ENCODE assay signal across 1 cellular context in genomic region chr1:203316626-203317093, GRCh38.
A peak's percentile ranks its signal among the peaks of the same experiment; 100 is the strongest.
TF ChIP-seq lines count a peak whose summit lies in the region.

No MANE protein-coding gene starts in this region.

TF ChIP-seq in HEK293, 187 proteins besides CTCF, POLR2A, EP300 and RAD21 (continued from another document):
- peak; percentile 73; the same call in 1 of the 2 replicates for TF ChIP-seq KLF17 (tag by site-specific recombination; IDR thresholded peaks at IDR 0.05)
- no peak for TF ChIP-seq ZNF423 (tag by site-specific recombination; IDR thresholded peaks at IDR 0.05)
- no peak for TF ChIP-seq ZNF544 (tag by site-specific recombination; IDR thresholded peaks at IDR 0.05)
- TF ChIP-seq ZSCAN30 (tag by site-specific recombination; IDR thresholded peaks at IDR 0.05), result peak; percentile 50; the same call in 1 of the 2 replicates
- no peak for TF ChIP-seq GFI1B (tag by site-specific recombination; IDR thresholded peaks at IDR 0.05)
- TF ChIP-seq IKZF3 (tag by site-specific recombination; IDR thresholded peaks at IDR 0.05), result no peak
- no peak for TF ChIP-seq ZSCAN5A (tag by site-specific recombination; IDR thresholded peaks at IDR 0.05)
- no peak for TF ChIP-seq ZNF280D (tag by site-specific recombination; IDR thresholded peaks at IDR 0.05)
- TF ChIP-seq ZNF664 (tag by site-specific recombination; IDR thresholded peaks at IDR 0.05), result no peak
- TF ChIP-seq MZF1 (tag by site-specific recombination; IDR thresholded peaks at IDR 0.05; ENCODE audit: borderline replicate concordance), result no peak; the same call in 1 of the 2 replicates
- peak; percentile 42; the same call in 1 of the 2 replicates for TF ChIP-seq ZNF18 (tag by site-specific recombination; IDR thresholded peaks at IDR 0.05)
- TF ChIP-seq, protein P1, sequence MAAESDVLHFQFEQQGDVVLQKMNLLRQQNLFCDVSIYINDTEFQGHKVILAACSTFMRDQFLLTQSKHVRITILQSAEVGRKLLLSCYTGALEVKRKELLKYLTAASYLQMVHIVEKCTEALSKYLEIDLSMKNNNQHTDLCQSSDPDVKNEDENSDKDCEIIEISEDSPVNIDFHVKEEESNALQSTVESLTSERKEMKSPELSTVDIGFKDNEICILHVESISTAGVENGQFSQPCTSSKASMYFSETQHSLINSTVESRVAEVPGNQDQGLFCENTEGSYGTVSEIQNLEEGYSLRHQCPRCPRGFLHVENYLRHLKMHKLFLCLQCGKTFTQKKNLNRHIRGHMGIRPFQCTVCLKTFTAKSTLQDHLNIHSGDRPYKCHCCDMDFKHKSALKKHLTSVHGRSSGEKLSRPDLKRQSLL (tag by site-specific recombination; IDR thresholded peaks at IDR 0.05), result no peak
- peak; percentile 43; the same call in 1 of the 2 replicates for TF ChIP-seq ZNF600 (tag by site-specific recombination; IDR thresholded peaks at IDR 0.05)
- no peak for TF ChIP-seq ZNF555 (tag by site-specific recombination; conservative IDR thresholded peaks at IDR 0.05)
- TF ChIP-seq ZNF654 (tag by site-specific recombination; IDR thresholded peaks at IDR 0.05; ENCODE audit: low read depth), result no peak
- TF ChIP-seq ZNF558 (tag by site-specific recombination; IDR thresholded peaks at IDR 0.05), result no peak
- TF ChIP-seq ZNF24 (tag by site-specific recombination; IDR thresholded peaks at IDR 0.05), result no peak
- TF ChIP-seq ZNF843 (tag by site-specific recombination; IDR thresholded peaks at IDR 0.05), result 0 out of 2 replicates have a peak, but pooled peaks have one; percentile 24
- TF ChIP-seq ZXDB (tag by site-specific recombination; IDR thresholded peaks at IDR 0.05), result 0 out of 2 replicates have a peak, but pooled peaks have one; percentile 61
- TF ChIP-seq KLF8 (tag by site-specific recombination; IDR thresholded peaks at IDR 0.05), result no peak
- no peak for TF ChIP-seq ZNF146 (tag by site-specific recombination; IDR thresholded peaks at IDR 0.05)
- TF ChIP-seq ZBTB49 (tag by site-specific recombination; IDR thresholded peaks at IDR 0.05; ENCODE audit: low read depth), result no peak
- TF ChIP-seq ZNF426 (tag by site-specific recombination; IDR thresholded peaks at IDR 0.05), result no peak
- no peak for TF ChIP-seq OSR2 (tag by site-specific recombination; IDR thresholded peaks at IDR 0.05)
